In genomic region chr14:26833777-26834176, GRCh38 we compare ENCODE assay signal across 20 cellular contexts.
DNase-seq lines count a peak whose midpoint lies in the region; ATAC-seq, FAIRE-seq and TF ChIP-seq lines count a peak whose summit lies in the region.
"Had no signal": no experiment of that assay in that cellular context is flagged by ENCODE, and none has a peak within 500 bp of the region (broad histone marks: within the 10 kb centered on the region; RNA-seq: fewer than 3 reads in every experiment).

No MANE protein-coding gene starts in this region.

- no peaks in the 10 kb centered on the region for H3K9me2 ChIP-seq in GM23248 (ENCODE audit: insufficient read depth)

- H3K4me1 Mint-ChIP-seq in WTC11, result no peaks in the 10 kb centered on the region
- H3K4me1 Mint-ChIP-seq: CD4-positive, CD25-positive, alpha-beta regulatory T cell; CD8-positive, alpha-beta memory T cell; H9; IgD-negative memory B cell had no signal

- no peaks in the 10 kb centered on the region for H3K36me3 Mint-ChIP-seq in WTC11
- H3K36me3 Mint-ChIP-seq: CD4-positive, CD25-positive, alpha-beta regulatory T cell; CD8-positive, alpha-beta memory T cell; IgD-negative memory B cell had no signal

- no peak for FAIRE-seq in bronchial epithelial cell (lab: Jason Lieb, UNC)
- FAIRE-seq: GM12892, H1, HepG2 had no signal

- H3K9me3 ChIP-seq in GM23248 (ENCODE audit: low read depth), result no peaks in the 10 kb centered on the region
- H3K9me3 ChIP-seq: BE2C had no signal

- CTCF ChIA-PET in WTC11 (lab: Charles Lee), result no interaction called here

- no peak overlapping the region for H3K4me3 Mint-ChIP-seq in WTC11
- H3K4me3 Mint-ChIP-seq: CD4-positive, CD25-positive, alpha-beta regulatory T cell; CD8-positive, alpha-beta memory T cell; H9; IgD-negative memory B cell had no signal

- H3K4me3 ChIP-seq in GM23248 (no peak overlapping the region), bronchial epithelial cell (ENCODE audit: low read depth, low read length) (no peak overlapping the region), fibroblast of villous mesenchyme (ENCODE audit: low read depth, low read length) (no peak overlapping the region)

- no peak overlapping the region for H2AFZ ChIP-seq in GM23248

- no peak for TF ChIP-seq CTCF in bronchial epithelial cell (IDR thresholded peaks at IDR 0.05; ENCODE audit: insufficient read depth, low read length, severe bottlenecking)
- TF ChIP-seq CTCF in fibroblast of villous mesenchyme (IDR thresholded peaks at IDR 0.05; ENCODE audit: insufficient read depth, low read depth, low read length), result no peak
- TF ChIP-seq CTCF in WTC11 (IDR thresholded peaks at IDR 0.05), result no peak

- H3K27me3 ChIP-seq in GM23248 (replicated peaks; ENCODE audit: insufficient read depth), result no peaks in the 10 kb centered on the region
- H3K27me3 ChIP-seq in bronchial epithelial cell (ENCODE audit: control insufficient read depth, insufficient read depth, low read length), result no peaks in the 10 kb centered on the region
- H3K27me3 ChIP-seq: BE2C had no signal

- H3K27me3 Mint-ChIP-seq in WTC11 (ENCODE audit: low read depth), result no peaks in the 10 kb centered on the region
- H3K27me3 Mint-ChIP-seq: CD4-positive, CD25-positive, alpha-beta regulatory T cell; CD8-positive, alpha-beta memory T cell; IgD-negative memory B cell had no signal

- H3K79me2 ChIP-seq in GM23248 (ENCODE audit: insufficient read depth), result no peaks in the 10 kb centered on the region

- H4K20me1 ChIP-seq in GM23248 (ENCODE audit: insufficient read depth), result no peaks in the 10 kb centered on the region

- H3K9ac ChIP-seq in GM23248, result no peak overlapping the region

- H3K36me3 ChIP-seq in GM23248 (ENCODE audit: low read depth) (no peaks in the 10 kb centered on the region), bronchial epithelial cell (ENCODE audit: control insufficient read depth, insufficient read depth, low read length) (no peaks in the 10 kb centered on the region)
- H3K36me3 ChIP-seq: BE2C had no signal

- ATAC-seq in WTC11 (no peak), left colon (no peak)
- ATAC-seq: HepG2 had no signal

- no peaks in the 10 kb centered on the region for H3K4me1 ChIP-seq in GM23248 (ENCODE audit: insufficient read depth)
- H3K4me1 ChIP-seq: BE2C had no signal

- intact Hi-C loops in left colon (cut with DNase I, micrococcal nuclease), result no loop called here

- no peaks in the 10 kb centered on the region for H3F3A ChIP-seq in GM23248 (ENCODE audit: insufficient read depth)

- in situ Hi-C loops in GM23248 (cut with MboI), result no loop called here

- H3K27ac Mint-ChIP-seq in WTC11, result no peak overlapping the region
- H3K27ac Mint-ChIP-seq: CD4-positive, CD25-positive, alpha-beta regulatory T cell; CD8-positive, alpha-beta memory T cell; H9; IgD-negative memory B cell had no signal

- POLR2A ChIA-PET in WTC11 (lab: Charles Lee), result no interaction called here

- peak; percentile 6 for DNase-seq in GM23248
- peak; percentile 4 for DNase-seq in bronchial epithelial cell (ENCODE audit: low read depth)
- peak; percentile 24 for DNase-seq in fibroblast of villous mesenchyme (ENCODE audit: low read depth)
- no peak for DNase-seq in WTC11 (ENCODE audit: low spot score)
- no peak for DNase-seq in left colon
- no peak for DNase-seq in stimulated activated CD4-positive, alpha-beta T cell treated with anti-CD3 and anti-CD28 coated beads, Interleukin-2, amount 100 ng/mL, for 48 hours
- DNase-seq: ACHN; BE2C; C1 segment of cervical spinal cord; CD4-positive, CD25-positive, alpha-beta regulatory T cell; CD8-positive, alpha-beta memory T cell; COR-L47; DMS 273 treated with DMSO at 0.1 percent for 48 hours; DMS79; GDM1; H9 had no signal

- no peak overlapping the region for H3K27ac ChIP-seq in GM23248

- H3K4me2 ChIP-seq in GM23248 (ENCODE audit: unreplicated experiment), result no peak overlapping the region

- no peaks in the 10 kb centered on the region for H3K9me3 Mint-ChIP-seq in WTC11
- H3K9me3 Mint-ChIP-seq: H9 had no signal

TF ChIP-seq in WTC11, 78 proteins besides CTCF, POLR2A, EP300 and RAD21 (continues in another document):
- TF ChIP-seq E2F5 (CRISPR knock-in tag; IDR thresholded peaks at IDR 0.05) (no peak), ZBTB21 (CRISPR knock-in tag; IDR thresholded peaks at IDR 0.05; ENCODE audit: borderline replicate concordance) (no peak), MXD4 (CRISPR knock-in tag; IDR thresholded peaks at IDR 0.05; ENCODE audit: borderline replicate concordance) (no peak), ETV6 (CRISPR knock-in tag; IDR thresholded peaks at IDR 0.05) (no peak), ZNF317 (CRISPR knock-in tag; IDR thresholded peaks at IDR 0.05; ENCODE audit: borderline replicate concordance, low read depth) (no peak), RELA (CRISPR knock-in tag; IDR thresholded peaks at IDR 0.05; ENCODE audit: borderline replicate concordance) (no peak), CREM (CRISPR knock-in tag; IDR thresholded peaks at IDR 0.05) (no peak), ERG (CRISPR knock-in tag; IDR thresholded peaks at IDR 0.05) (no peak), ZNF121 (CRISPR knock-in tag; IDR thresholded peaks at IDR 0.05) (no peak), MLX (CRISPR knock-in tag; IDR thresholded peaks at IDR 0.05) (no peak)
- TF ChIP-seq, protein P1, sequence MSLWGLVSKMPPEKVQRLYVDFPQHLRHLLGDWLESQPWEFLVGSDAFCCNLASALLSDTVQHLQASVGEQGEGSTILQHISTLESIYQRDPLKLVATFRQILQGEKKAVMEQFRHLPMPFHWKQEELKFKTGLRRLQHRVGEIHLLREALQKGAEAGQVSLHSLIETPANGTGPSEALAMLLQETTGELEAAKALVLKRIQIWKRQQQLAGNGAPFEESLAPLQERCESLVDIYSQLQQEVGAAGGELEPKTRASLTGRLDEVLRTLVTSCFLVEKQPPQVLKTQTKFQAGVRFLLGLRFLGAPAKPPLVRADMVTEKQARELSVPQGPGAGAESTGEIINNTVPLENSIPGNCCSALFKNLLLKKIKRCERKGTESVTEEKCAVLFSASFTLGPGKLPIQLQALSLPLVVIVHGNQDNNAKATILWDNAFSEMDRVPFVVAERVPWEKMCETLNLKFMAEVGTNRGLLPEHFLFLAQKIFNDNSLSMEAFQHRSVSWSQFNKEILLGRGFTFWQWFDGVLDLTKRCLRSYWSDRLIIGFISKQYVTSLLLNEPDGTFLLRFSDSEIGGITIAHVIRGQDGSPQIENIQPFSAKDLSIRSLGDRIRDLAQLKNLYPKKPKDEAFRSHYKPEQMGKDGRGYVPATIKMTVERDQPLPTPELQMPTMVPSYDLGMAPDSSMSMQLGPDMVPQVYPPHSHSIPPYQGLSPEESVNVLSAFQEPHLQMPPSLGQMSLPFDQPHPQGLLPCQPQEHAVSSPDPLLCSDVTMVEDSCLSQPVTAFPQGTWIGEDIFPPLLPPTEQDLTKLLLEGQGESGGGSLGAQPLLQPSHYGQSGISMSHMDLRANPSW (CRISPR knock-in tag; conservative IDR thresholded peaks at IDR 0.05; ENCODE audit: low read depth), result no peak
- TF ChIP-seq, protein P2, sequence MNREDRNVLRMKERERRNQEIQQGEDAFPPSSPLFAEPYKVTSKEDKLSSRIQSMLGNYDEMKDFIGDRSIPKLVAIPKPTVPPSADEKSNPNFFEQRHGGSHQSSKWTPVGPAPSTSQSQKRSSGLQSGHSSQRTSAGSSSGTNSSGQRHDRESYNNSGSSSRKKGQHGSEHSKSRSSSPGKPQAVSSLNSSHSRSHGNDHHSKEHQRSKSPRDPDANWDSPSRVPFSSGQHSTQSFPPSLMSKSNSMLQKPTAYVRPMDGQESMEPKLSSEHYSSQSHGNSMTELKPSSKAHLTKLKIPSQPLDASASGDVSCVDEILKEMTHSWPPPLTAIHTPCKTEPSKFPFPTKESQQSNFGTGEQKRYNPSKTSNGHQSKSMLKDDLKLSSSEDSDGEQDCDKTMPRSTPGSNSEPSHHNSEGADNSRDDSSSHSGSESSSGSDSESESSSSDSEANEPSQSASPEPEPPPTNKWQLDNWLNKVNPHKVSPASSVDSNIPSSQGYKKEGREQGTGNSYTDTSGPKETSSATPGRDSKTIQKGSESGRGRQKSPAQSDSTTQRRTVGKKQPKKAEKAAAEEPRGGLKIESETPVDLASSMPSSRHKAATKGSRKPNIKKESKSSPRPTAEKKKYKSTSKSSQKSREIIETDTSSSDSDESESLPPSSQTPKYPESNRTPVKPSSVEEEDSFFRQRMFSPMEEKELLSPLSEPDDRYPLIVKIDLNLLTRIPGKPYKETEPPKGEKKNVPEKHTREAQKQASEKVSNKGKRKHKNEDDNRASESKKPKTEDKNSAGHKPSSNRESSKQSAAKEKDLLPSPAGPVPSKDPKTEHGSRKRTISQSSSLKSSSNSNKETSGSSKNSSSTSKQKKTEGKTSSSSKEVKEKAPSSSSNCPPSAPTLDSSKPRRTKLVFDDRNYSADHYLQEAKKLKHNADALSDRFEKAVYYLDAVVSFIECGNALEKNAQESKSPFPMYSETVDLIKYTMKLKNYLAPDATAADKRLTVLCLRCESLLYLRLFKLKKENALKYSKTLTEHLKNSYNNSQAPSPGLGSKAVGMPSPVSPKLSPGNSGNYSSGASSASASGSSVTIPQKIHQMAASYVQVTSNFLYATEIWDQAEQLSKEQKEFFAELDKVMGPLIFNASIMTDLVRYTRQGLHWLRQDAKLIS (CRISPR knock-in tag; IDR thresholded peaks at IDR 0.05; ENCODE audit: borderline replicate concordance), result no peak

Comparison
In these comparisons a context has a peak if more than half of its experiments do, and no peak if none do; other contexts are left out.
1. DNase-seq: peak in GM23248 (single experiment), bronchial epithelial cell (single experiment) and fibroblast of villous mesenchyme (single experiment); none in WTC11 (single experiment), left colon (0 of 2) and stimulated activated CD4-positive, alpha-beta T cell treated with anti-CD3 and anti-CD28 coated beads, Interleukin-2, amount 100 ng/mL, for 48 hours (0 of 2).